ENCODE assay signal across 35 cellular contexts in genomic region chr18:13888317-13888716, GRCh38. TPM values are rescaled to one million over a fixed set of nuclear protein-coding genes. Genes with fewer than 3 reads are reported as not detected.
"Had no signal": no experiment of that assay in that cellular context is flagged by ENCODE, and none has a peak within 500 bp of the region (broad histone marks: within the 10 kb centered on the region; RNA-seq: fewer than 3 reads in every experiment).

No MANE protein-coding gene starts in this region.

- H3K9me3 ChIP-seq: adrenal gland, body of pancreas, breast epithelium, gastrocnemius medialis, heart left ventricle had no signal

- H3K4me3 ChIP-seq: adrenal gland, body of pancreas, breast epithelium, cardiac muscle cell, coronary artery, dorsolateral prefrontal cortex, gastrocnemius medialis, heart left ventricle had no signal

- DNase-seq: activated B cell treated with CpG ODN at 0.5 μM for 24 hours; activated CD4-positive, alpha-beta T cell treated with anti-CD3 and anti-CD28 coated beads for 48 hours; activated CD4-positive, alpha-beta T cell treated with anti-CD3 and anti-CD28 coated beads, Interleukin-2, amount 50 U/mL, for 1 hour; activated CD4-positive, alpha-beta T cell treated with anti-CD3 and anti-CD28 coated beads, Interleukin-2, amount 50 U/mL, for 48 hours; activated CD8-positive, alpha-beta memory T cell treated with anti-CD3 and anti-CD28 coated beads for 24 hours; activated CD8-positive, alpha-beta T cell treated with anti-CD3 and anti-CD28 coated beads for 36 hours; activated effector memory CD4-positive, alpha-beta T cell treated with anti-CD3 and anti-CD28 coated beads, Interleukin-2, amount 50 U/mL, for 16 hours; activated naive CD4-positive, alpha-beta T cell treated with anti-CD3 and anti-CD28 coated beads for 36 hours; activated naive CD8-positive, alpha-beta T cell treated with anti-CD3 and anti-CD28 coated beads for 36 hours; activated naive CD8-positive, alpha-beta T cell treated with anti-CD3 and anti-CD28 coated beads, Interleukin-2, amount 50 U/mL, for 24 hours; activated T-cell treated with anti-CD3 and anti-CD28 coated beads, Interleukin-2, amount 50 U/mL, for 48 hours; adrenal gland; amygdala; aorta; body of pancreas; dorsolateral prefrontal cortex; effector memory CD4-positive, alpha-beta T cell; endodermal cell; foreskin keratinocyte; gastrocnemius medialis; glutamatergic neuron; heart left ventricle; T-helper 1 cell; T-helper 17 cell; T1000; WERI-Rb-1 had no signal

- H3K36me3 ChIP-seq: breast epithelium, cardiac muscle cell, gastrocnemius medialis, heart left ventricle, WERI-Rb-1 had no signal

- ATAC-seq: activated CD4-positive, CD25-positive, alpha-beta regulatory T cell treated with anti-CD3 and anti-CD28 coated beads, Interleukin-2, amount 50 U/mL, for 24 hours; activated CD8-positive, alpha-beta T cell treated with anti-CD3 and anti-CD28 coated beads for 36 hours; activated naive CD8-positive, alpha-beta T cell treated with anti-CD3 and anti-CD28 coated beads, Interleukin-2, amount 50 U/mL, for 24 hours; body of pancreas; esophagus mucosa; foreskin keratinocyte; gastrocnemius medialis; heart left ventricle; T-helper 17 cell had no signal

- H3K27ac ChIP-seq: adrenal gland, body of pancreas, breast epithelium, cardiac muscle cell, coronary artery, dorsolateral prefrontal cortex, foreskin keratinocyte, gastrocnemius medialis, heart left ventricle, WERI-Rb-1 had no signal

- H3K27me3 ChIP-seq: adrenal gland, body of pancreas, cardiac muscle cell, foreskin keratinocyte, gastrocnemius medialis had no signal

- H3K4me1 ChIP-seq: adrenal gland, body of pancreas, breast epithelium, foreskin keratinocyte, gastrocnemius medialis, heart left ventricle had no signal

RNA-seq across cellular contexts. Expression of gene MC2R, which starts 27.0 kb away (rescaled TPM):
- total RNA-seq: activated B cell treated with CpG ODN at 0.5 μM for 24 hours; activated CD8-positive, alpha-beta T cell treated with anti-CD3 and anti-CD28 coated beads for 36 hours; activated naive CD4-positive, alpha-beta T cell treated with anti-CD3 and anti-CD28 coated beads for 36 hours; activated naive CD8-positive, alpha-beta T cell treated with anti-CD3 and anti-CD28 coated beads for 36 hours; activated T-helper 1 cell treated with anti-CD3 and anti-CD28 coated beads, Interleukin-12 subunit alpha, Interleukin-12 subunit beta, Interleukin-2, Interleukin-4 antibody, amounts not matched to agents 30 ng/mL and 10 ng/mL and 1 ng/mL, durations not matched to agents 14 hours and 24 hours and 36 hours; activated T-helper 2 cell treated with anti-CD3 and anti-CD28 coated beads, Interferon-gamma antibody, Interleukin-2, Interleukin-4, amounts not matched to agents 10 μg/mL and 5 μg/mL and 100 μg/mL, durations not matched to agents 14 hours and 24 hours and 36 hours; aorta; body of pancreas; breast epithelium; cardiac muscle cell; cerebellum; dorsolateral prefrontal cortex; endodermal cell; epithelial cell of proximal tubule; esophagus mucosa; foreskin keratinocyte; gastrocnemius medialis; heart left ventricle; T-helper 17 cell had no signal
- polyA plus RNA-seq: aorta, cardiac muscle cell, foreskin keratinocyte, heart left ventricle had no signal
